Comparison of ENCODE assay signal across 1 cellular context in the genomic region with DNA sequence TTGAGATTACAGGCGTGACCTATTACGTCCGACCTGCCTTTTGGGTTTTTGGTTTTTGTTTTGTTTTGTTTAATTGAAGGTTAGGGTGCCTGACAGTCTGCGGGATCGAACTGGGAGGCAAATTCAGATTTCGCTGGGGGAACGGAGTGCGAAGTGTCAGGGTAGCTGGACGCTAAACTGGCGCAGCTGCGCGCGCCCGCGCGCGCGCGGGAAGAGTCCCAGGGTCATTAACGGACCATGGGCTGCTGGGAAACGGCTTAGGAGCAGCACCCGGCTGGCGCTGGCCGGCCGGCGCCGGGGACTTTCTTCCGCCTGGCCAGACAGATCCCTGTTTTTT.
TF ChIP-seq lines count a peak whose summit lies in the region.

No MANE protein-coding gene starts in this region.

TF ChIP-seq in K562, 482 proteins besides CTCF, POLR2A, EP300 and RAD21 (continued from another document and continues in another):
- TF ChIP-seq, protein P1, sequence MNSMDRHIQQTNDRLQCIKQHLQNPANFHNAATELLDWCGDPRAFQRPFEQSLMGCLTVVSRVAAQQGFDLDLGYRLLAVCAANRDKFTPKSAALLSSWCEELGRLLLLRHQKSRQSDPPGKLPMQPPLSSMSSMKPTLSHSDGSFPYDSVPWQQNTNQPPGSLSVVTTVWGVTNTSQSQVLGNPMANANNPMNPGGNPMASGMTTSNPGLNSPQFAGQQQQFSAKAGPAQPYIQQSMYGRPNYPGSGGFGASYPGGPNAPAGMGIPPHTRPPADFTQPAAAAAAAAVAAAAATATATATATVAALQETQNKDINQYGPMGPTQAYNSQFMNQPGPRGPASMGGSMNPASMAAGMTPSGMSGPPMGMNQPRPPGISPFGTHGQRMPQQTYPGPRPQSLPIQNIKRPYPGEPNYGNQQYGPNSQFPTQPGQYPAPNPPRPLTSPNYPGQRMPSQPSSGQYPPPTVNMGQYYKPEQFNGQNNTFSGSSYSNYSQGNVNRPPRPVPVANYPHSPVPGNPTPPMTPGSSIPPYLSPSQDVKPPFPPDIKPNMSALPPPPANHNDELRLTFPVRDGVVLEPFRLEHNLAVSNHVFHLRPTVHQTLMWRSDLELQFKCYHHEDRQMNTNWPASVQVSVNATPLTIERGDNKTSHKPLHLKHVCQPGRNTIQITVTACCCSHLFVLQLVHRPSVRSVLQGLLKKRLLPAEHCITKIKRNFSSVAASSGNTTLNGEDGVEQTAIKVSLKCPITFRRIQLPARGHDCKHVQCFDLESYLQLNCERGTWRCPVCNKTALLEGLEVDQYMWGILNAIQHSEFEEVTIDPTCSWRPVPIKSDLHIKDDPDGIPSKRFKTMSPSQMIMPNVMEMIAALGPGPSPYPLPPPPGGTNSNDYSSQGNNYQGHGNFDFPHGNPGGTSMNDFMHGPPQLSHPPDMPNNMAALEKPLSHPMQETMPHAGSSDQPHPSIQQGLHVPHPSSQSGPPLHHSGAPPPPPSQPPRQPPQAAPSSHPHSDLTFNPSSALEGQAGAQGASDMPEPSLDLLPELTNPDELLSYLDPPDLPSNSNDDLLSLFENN (IDR thresholded peaks at IDR 0.05; ENCODE audit: low read depth in 2 of 2, low read length in 2 of 2), result peak in 1 of 2 experiments; percentile 46; a peak in 1 of 4 replicates
- TF ChIP-seq L3MBTL2 (IDR thresholded peaks at IDR 0.05) (peak; percentile 99), FOXA3 (CRISPR knock-in tag; conservative IDR thresholded peaks at IDR 0.05 in 1 of 2, IDR thresholded peaks at IDR 0.05 in 1 of 2) (peak in 1 of 2 experiments; percentile 31; a peak in 1 of 4 replicates), TEAD1 (CRISPR knock-in tag; IDR thresholded peaks at IDR 0.05) (peak in 1 of 2 experiments; percentile 65; a peak in 1 of 4 replicates), ZNF644 (tag; IDR thresholded peaks at IDR 0.05; ENCODE audit: low read depth) (peak; percentile 92), ZNF140 (CRISPR knock-in tag; IDR thresholded peaks at IDR 0.05) (peak; percentile 67; the same call in 1 of the 2 replicates), EHMT2 (IDR thresholded peaks at IDR 0.05) (peak; percentile 61; the same call in 1 of the 2 replicates), POLR2G (IDR thresholded peaks at IDR 0.05; ENCODE audit: low read depth, low read length) (peak; percentile 89; the same call in 1 of the 2 replicates), RAD51 (IDR thresholded peaks at IDR 0.05; ENCODE audit: borderline replicate concordance, low read depth) (0 out of 2 replicates have a peak, but pooled peaks have one; percentile 12), PHB (CRISPR knock-in tag; IDR thresholded peaks at IDR 0.05) (no peak; the same call in 1 of the 2 replicates), BRCA1 (IDR thresholded peaks at IDR 0.05) (no peak), BRCA1 (CRISPR knock-in tag; IDR thresholded peaks at IDR 0.05) (no peak), BHLHE40 (IDR thresholded peaks at IDR 0.05; ENCODE audit: low read length) (peak; percentile 45; the same call in 1 of the 2 replicates), CTBP1 (IDR thresholded peaks at IDR 0.05; ENCODE audit: borderline replicate concordance) (peak; percentile 41), ARNT (IDR thresholded peaks at IDR 0.05) (peak; percentile 89 to 91), PTRF (tag; IDR thresholded peaks at IDR 0.05) (0 out of 2 replicates have a peak, but pooled peaks have one; percentile 0), ZNF561 (CRISPR knock-in tag; conservative IDR thresholded peaks at IDR 0.05) (peak; percentile 77), MTF1 (CRISPR knock-in tag; IDR thresholded peaks at IDR 0.05; ENCODE audit: borderline replicate concordance) (peak; percentile 90), NRF1 (conservative IDR thresholded peaks at IDR 0.05 in 1 of 2, IDR thresholded peaks at IDR 0.05 in 1 of 2) (peak; percentile 96), ZNF76 (CRISPR knock-in tag; IDR thresholded peaks at IDR 0.05; ENCODE audit: borderline replicate concordance) (peak; percentile 94), KDM2B (CRISPR knock-in tag; IDR thresholded peaks at IDR 0.05) (peak; percentile 80; the same call in 1 of the 2 replicates), RNF2 (IDR thresholded peaks at IDR 0.05) (0 out of 2 replicates have a peak, but pooled peaks have one; percentile 77), POLR3G (IDR thresholded peaks at IDR 0.05; ENCODE audit: extremely low read depth, insufficient read length, insufficient replicate concordance) (no peak), MCM7 (IDR thresholded peaks at IDR 0.05) (no peak), ZEB2 (IDR thresholded peaks at IDR 0.05) (peak; percentile 62; the same call in 1 of the 2 replicates)
- TF ChIP-seq, protein P2, sequence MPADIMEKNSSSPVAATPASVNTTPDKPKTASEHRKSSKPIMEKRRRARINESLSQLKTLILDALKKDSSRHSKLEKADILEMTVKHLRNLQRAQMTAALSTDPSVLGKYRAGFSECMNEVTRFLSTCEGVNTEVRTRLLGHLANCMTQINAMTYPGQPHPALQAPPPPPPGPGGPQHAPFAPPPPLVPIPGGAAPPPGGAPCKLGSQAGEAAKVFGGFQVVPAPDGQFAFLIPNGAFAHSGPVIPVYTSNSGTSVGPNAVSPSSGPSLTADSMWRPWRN (IDR thresholded peaks at IDR 0.05; ENCODE audit: low read depth), result peak; percentile 58
- TF ChIP-seq, protein P3, sequence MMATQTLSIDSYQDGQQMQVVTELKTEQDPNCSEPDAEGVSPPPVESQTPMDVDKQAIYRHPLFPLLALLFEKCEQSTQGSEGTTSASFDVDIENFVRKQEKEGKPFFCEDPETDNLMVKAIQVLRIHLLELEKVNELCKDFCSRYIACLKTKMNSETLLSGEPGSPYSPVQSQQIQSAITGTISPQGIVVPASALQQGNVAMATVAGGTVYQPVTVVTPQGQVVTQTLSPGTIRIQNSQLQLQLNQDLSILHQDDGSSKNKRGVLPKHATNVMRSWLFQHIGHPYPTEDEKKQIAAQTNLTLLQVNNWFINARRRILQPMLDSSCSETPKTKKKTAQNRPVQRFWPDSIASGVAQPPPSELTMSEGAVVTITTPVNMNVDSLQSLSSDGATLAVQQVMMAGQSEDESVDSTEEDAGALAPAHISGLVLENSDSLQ (IDR thresholded peaks at IDR 0.05), result peak; percentile 62; the same call in 1 of the 2 replicates
- TF ChIP-seq, protein P4, sequence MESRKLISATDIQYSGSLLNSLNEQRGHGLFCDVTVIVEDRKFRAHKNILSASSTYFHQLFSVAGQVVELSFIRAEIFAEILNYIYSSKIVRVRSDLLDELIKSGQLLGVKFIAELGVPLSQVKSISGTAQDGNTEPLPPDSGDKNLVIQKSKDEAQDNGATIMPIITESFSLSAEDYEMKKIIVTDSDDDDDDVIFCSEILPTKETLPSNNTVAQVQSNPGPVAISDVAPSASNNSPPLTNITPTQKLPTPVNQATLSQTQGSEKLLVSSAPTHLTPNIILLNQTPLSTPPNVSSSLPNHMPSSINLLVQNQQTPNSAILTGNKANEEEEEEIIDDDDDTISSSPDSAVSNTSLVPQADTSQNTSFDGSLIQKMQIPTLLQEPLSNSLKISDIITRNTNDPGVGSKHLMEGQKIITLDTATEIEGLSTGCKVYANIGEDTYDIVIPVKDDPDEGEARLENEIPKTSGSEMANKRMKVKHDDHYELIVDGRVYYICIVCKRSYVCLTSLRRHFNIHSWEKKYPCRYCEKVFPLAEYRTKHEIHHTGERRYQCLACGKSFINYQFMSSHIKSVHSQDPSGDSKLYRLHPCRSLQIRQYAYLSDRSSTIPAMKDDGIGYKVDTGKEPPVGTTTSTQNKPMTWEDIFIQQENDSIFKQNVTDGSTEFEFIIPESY (CRISPR knock-in tag; IDR thresholded peaks at IDR 0.05), result 0 out of 2 replicates have a peak, but pooled peaks have one; percentile 3
- TF ChIP-seq, protein P5, sequence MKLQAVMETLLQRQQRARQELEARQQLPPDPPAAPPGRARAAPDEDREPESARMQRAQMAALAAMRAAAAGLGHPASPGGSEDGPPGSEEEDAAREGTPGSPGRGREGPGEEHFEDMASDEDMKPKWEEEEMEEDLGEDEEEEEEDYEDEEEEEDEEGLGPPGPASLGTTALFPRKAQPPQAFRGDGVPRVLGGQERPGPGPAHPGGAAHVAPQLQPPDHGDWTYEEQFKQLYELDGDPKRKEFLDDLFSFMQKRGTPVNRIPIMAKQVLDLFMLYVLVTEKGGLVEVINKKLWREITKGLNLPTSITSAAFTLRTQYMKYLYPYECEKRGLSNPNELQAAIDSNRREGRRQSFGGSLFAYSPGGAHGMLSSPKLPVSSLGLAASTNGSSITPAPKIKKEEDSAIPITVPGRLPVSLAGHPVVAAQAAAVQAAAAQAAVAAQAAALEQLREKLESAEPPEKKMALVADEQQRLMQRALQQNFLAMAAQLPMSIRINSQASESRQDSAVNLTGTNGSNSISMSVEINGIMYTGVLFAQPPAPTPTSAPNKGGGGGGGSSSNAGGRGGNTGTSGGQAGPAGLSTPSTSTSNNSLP (IDR thresholded peaks at IDR 0.05; ENCODE audit: borderline replicate concordance, low read depth, low read length), result peak; percentile 66; the same call in 1 of the 2 replicates
- TF ChIP-seq, protein P6, sequence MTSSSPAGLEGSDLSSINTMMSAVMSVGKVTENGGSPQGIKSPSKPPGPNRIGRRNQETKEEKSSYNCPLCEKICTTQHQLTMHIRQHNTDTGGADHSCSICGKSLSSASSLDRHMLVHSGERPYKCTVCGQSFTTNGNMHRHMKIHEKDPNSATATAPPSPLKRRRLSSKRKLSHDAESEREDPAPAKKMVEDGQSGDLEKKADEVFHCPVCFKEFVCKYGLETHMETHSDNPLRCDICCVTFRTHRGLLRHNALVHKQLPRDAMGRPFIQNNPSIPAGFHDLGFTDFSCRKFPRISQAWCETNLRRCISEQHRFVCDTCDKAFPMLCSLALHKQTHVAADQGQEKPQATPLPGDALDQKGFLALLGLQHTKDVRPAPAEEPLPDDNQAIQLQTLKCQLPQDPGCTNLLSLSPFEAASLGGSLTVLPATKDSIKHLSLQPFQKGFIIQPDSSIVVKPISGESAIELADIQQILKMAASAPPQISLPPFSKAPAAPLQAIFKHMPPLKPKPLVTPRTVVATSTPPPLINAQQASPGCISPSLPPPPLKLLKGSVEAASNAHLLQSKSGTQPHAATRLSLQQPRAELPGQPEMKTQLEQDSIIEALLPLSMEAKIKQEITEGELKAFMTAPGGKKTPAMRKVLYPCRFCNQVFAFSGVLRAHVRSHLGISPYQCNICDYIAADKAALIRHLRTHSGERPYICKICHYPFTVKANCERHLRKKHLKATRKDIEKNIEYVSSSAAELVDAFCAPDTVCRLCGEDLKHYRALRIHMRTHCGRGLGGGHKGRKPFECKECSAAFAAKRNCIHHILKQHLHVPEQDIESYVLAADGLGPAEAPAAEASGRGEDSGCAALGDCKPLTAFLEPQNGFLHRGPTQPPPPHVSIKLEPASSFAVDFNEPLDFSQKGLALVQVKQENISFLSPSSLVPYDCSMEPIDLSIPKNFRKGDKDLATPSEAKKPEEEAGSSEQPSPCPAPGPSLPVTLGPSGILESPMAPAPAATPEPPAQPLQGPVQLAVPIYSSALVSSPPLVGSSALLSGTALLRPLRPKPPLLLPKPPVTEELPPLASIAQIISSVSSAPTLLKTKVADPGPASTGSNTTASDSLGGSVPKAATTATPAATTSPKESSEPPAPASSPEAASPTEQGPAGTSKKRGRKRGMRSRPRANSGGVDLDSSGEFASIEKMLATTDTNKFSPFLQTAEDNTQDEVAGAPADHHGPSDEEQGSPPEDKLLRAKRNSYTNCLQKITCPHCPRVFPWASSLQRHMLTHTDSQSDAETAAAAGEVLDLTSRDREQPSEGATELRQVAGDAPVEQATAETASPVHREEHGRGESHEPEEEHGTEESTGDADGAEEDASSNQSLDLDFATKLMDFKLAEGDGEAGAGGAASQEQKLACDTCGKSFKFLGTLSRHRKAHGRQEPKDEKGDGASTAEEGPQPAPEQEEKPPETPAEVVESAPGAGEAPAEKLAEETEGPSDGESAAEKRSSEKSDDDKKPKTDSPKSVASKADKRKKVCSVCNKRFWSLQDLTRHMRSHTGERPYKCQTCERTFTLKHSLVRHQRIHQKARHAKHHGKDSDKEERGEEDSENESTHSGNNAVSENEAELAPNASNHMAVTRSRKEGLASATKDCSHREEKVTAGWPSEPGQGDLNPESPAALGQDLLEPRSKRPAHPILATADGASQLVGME (CRISPR knock-in tag; IDR thresholded peaks at IDR 0.05), result peak; percentile 92
- TF ChIP-seq, protein P7, sequence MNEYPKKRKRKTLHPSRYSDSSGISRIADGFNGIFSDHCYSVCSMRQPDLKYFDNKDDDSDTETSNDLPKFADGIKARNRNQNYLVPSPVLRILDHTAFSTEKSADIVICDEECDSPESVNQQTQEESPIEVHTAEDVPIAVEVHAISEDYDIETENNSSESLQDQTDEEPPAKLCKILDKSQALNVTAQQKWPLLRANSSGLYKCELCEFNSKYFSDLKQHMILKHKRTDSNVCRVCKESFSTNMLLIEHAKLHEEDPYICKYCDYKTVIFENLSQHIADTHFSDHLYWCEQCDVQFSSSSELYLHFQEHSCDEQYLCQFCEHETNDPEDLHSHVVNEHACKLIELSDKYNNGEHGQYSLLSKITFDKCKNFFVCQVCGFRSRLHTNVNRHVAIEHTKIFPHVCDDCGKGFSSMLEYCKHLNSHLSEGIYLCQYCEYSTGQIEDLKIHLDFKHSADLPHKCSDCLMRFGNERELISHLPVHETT (CRISPR knock-in tag; conservative IDR thresholded peaks at IDR 0.05 in 1 of 2, IDR thresholded peaks at IDR 0.05 in 1 of 2), result peak in 1 of 2 experiments; percentile 92; a peak in 2 of 4 replicates
- TF ChIP-seq, protein P8, sequence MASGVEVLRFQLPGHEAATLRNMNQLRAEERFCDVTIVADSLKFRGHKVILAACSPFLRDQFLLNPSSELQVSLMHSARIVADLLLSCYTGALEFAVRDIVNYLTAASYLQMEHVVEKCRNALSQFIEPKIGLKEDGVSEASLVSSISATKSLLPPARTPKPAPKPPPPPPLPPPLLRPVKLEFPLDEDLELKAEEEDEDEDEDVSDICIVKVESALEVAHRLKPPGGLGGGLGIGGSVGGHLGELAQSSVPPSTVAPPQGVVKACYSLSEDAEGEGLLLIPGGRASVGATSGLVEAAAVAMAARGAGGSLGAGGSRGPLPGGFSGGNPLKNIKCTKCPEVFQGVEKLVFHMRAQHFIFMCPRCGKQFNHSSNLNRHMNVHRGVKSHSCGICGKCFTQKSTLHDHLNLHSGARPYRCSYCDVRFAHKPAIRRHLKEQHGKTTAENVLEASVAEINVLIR (CRISPR knock-in tag; IDR thresholded peaks at IDR 0.05), result peak; percentile 62; the same call in 1 of the 2 replicates
- TF ChIP-seq, protein P9, sequence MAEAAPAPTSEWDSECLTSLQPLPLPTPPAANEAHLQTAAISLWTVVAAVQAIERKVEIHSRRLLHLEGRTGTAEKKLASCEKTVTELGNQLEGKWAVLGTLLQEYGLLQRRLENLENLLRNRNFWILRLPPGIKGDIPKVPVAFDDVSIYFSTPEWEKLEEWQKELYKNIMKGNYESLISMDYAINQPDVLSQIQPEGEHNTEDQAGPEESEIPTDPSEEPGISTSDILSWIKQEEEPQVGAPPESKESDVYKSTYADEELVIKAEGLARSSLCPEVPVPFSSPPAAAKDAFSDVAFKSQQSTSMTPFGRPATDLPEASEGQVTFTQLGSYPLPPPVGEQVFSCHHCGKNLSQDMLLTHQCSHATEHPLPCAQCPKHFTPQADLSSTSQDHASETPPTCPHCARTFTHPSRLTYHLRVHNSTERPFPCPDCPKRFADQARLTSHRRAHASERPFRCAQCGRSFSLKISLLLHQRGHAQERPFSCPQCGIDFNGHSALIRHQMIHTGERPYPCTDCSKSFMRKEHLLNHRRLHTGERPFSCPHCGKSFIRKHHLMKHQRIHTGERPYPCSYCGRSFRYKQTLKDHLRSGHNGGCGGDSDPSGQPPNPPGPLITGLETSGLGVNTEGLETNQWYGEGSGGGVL (CRISPR knock-in tag; IDR thresholded peaks at IDR 0.05), result no peak
